8 cellular contexts compared by ENCODE assay signal in genomic region chr5:107571621-107572489, GRCh38.
DNase-seq lines count a peak whose midpoint lies in the region; ATAC-seq and TF ChIP-seq lines count a peak whose summit lies in the region.

No MANE protein-coding gene starts in this region.

- H3K27ac Mint-ChIP-seq in chondrocyte (ENCODE audit: unreplicated experiment), result peak overlapping the region; percentile 84

- H3K4me3 ChIP-seq in AG10803 (ENCODE audit: low read length), result peak overlapping the region; percentile 60

- peak overlapping the region; percentile 70 for H3K4me3 Mint-ChIP-seq in chondrocyte (ENCODE audit: unreplicated experiment)

- ATAC-seq in GM19023 (IDR thresholded peaks at IDR 0.05; ENCODE audit: unreplicated experiment), result peak; percentile 70
- peak; percentile 66 for ATAC-seq in HG03280 (IDR thresholded peaks at IDR 0.05; ENCODE audit: unreplicated experiment)

- TF ChIP-seq CTCF in AG10803 (conservative IDR thresholded peaks at IDR 0.05; ENCODE audit: low read length) (peak; percentile 93), chondrocyte (IDR thresholded peaks at IDR 0.05) (peak; percentile 100)

- H3K36me3 Mint-ChIP-seq in chondrocyte (ENCODE audit: low read depth), result no peaks in the 10 kb centered on the region

- peaks cover 53% of the 10 kb centered on the region for H3K4me1 Mint-ChIP-seq in chondrocyte (ENCODE audit: low read depth)

- no peaks in the 10 kb centered on the region for H3K9me3 Mint-ChIP-seq in chondrocyte (ENCODE audit: low read depth)

- no peaks in the 10 kb centered on the region for H3K27me3 Mint-ChIP-seq in chondrocyte (ENCODE audit: low read depth)

- DNase-seq in AG10803 (ENCODE audit: low read depth), result peak; percentile 80
- peak; percentile 95 for DNase-seq in NCI-H345 (lab: John Stamatoyannopoulos, UW)
- peak; percentile 88 for DNase-seq in activated CD4-positive, CD25-positive, alpha-beta regulatory T cell treated with anti-CD3 and anti-CD28 coated beads, Interleukin-2, amount 50 U/mL, for 72 hours
- peak; percentile 91 for DNase-seq in chondrocyte (ENCODE audit: low spot score)
- DNase-seq in kidney tubule cell (ENCODE audit: low spot score), result peak; percentile 98
- DNase-seq in stimulated activated CD4-positive, alpha-beta T cell treated with anti-CD3 and anti-CD28 coated beads, Interleukin-1b, Interleukin-23, amount 100 ng/mL, for 1 hour (ENCODE audit: low read depth in 2 of 2), result peak; percentile 62 to 86

Comparison
In these comparisons a context has a peak if more than half of its experiments do, and no peak if none do; other contexts are left out.
1. Peak in every context shown above with its lines: DNase-seq, ATAC-seq and H3K4me3 ChIP-seq.